Comparison of ENCODE assay signal across 8 cellular contexts in genomic region chr9:127876764-127877562, GRCh38. TPM values are rescaled to one million over a fixed set of nuclear protein-coding genes. Genes with fewer than 3 reads are reported as not detected.
DNase-seq lines count a peak whose midpoint lies in the region; ATAC-seq and TF ChIP-seq lines count a peak whose summit lies in the region.

No MANE protein-coding gene starts in this region.

- peak overlapping the region in 8 of 10 donors; percentile 8 to 60 (median 33) for H3K4me3 Mint-ChIP-seq in naive thymus-derived CD8-positive, alpha-beta T cell

- peaks cover 25% of the 10 kb centered on the region for H3K36me3 ChIP-seq in NT2/D1 (ENCODE audit: insufficient read depth, insufficient read length, low read length)

- H3K9ac ChIP-seq in NT2/D1 (ENCODE audit: insufficient read length, low read depth): peak overlapping the region; percentile 61

- CTCF ChIA-PET in AG04449 (lab: Yijun Ruan, JAX): interaction anchor here (1.2 kb wide), 1 partner anchor 142 kb away, joined by 3 read pairs; the partner anchor contains the start of gene TOR2A

- H3K27ac Mint-ChIP-seq in naive thymus-derived CD8-positive, alpha-beta T cell: peak overlapping the region in 3 of 10 donors; percentile 18 to 61 (median 34)

- no peaks in the 10 kb centered on the region for H3K9me3 Mint-ChIP-seq in naive thymus-derived CD8-positive, alpha-beta T cell

- H3K4me1 ChIP-seq in NT2/D1 (ENCODE audit: insufficient read depth, insufficient read length): peaks cover 33% of the 10 kb centered on the region

- no peaks in the 10 kb centered on the region for H3K9me3 ChIP-seq in NT2/D1 (ENCODE audit: insufficient read depth, low read length)

- peaks cover 0 to 12% (median 0%) of the 10 kb centered on the region in 5 donors for H3K27me3 Mint-ChIP-seq in naive thymus-derived CD8-positive, alpha-beta T cell

- peak; percentile 32 to 43 for ATAC-seq in naive thymus-derived CD8-positive, alpha-beta T cell
- ATAC-seq in GM21786 (IDR thresholded peaks at IDR 0.05; ENCODE audit: unreplicated experiment) (no peak), GM19328 (IDR thresholded peaks at IDR 0.05; ENCODE audit: unreplicated experiment) (no peak)

- peaks cover 7 to 17% (median 9%) of the 10 kb centered on the region in 4 donors for H3K4me1 Mint-ChIP-seq in naive thymus-derived CD8-positive, alpha-beta T cell

- DNase-seq in AG04449 (ENCODE audit: low read depth, low spot score) (no peak), NT2/D1 (ENCODE audit: low read depth, low spot score) (no peak), epithelial cell of proximal tubule (ENCODE audit: low read depth) (no peak), foreskin melanocyte (no peak), NCI-H146 (lab: John Stamatoyannopoulos, UW) (no peak)
- DNase-seq in naive thymus-derived CD8-positive, alpha-beta T cell: no peak

- no peaks in the 10 kb centered on the region for H3K27me3 ChIP-seq in NT2/D1 (ENCODE audit: insufficient read depth, insufficient read length)

- TF ChIP-seq CTCF in AG04449 (IDR thresholded peaks at IDR 0.05; ENCODE audit: insufficient read depth, low read length, missing control alignments) (no peak), epithelial cell of proximal tubule (conservative IDR thresholded peaks at IDR 0.05; ENCODE audit: low read depth, low read length) (no peak)

- H3K4me3 ChIP-seq in AG04449 (ENCODE audit: low read depth, low read length) (peak overlapping the region; percentile 66), NT2/D1 (ENCODE audit: insufficient read length, low read depth) (peak overlapping the region; percentile 36), epithelial cell of proximal tubule (ENCODE audit: low read depth, low read length) (peak overlapping the region; percentile 57)

- POLR2A ChIA-PET in AG04449 (lab: Yijun Ruan, JAX): interaction anchor here (0.5 kb wide), 1 partner anchor 74 kb away, joined by 5 read pairs; the partner anchor contains the start of gene FPGS
- POLR2A ChIA-PET in naive thymus-derived CD8-positive, alpha-beta T cell (lab: Charles Lee): interaction anchor here (1.1 kb wide), 2 partner anchors 12 to 21 kb away, joined by 3 read pairs; no protein-coding TSS in a partner anchor

- H3K36me3 Mint-ChIP-seq in naive thymus-derived CD8-positive, alpha-beta T cell: peaks cover 0 to 4% (median 0%) of the 10 kb centered on the region in 3 donors

RNA-seq across cellular contexts. Expression of gene AK1, which starts 0.5 kb away (rescaled TPM):
- 48.1 and 58.3 TPM in 2 replicates for total RNA-seq in epithelial cell of proximal tubule
- total RNA-seq in naive thymus-derived CD8-positive, alpha-beta T cell: 10 to 100 TPM; 52.2 to 57.1 TPM
- polyA plus RNA-seq in naive thymus-derived CD8-positive, alpha-beta T cell: under 1 TPM in 2 of 3 donors, not detected in 1; 0.07 to 0.22 TPM

RNA-seq across cellular contexts. Expression of gene ST6GALNAC6, which starts 22.4 kb away (rescaled TPM):
- total RNA-seq in epithelial cell of proximal tubule: 23.5 and 25.8 TPM in 2 replicates
- total RNA-seq in naive thymus-derived CD8-positive, alpha-beta T cell: 100 to 1,000 TPM; 102 to 110 TPM
- polyA plus RNA-seq in naive thymus-derived CD8-positive, alpha-beta T cell: 10 to 100 TPM; 29.8 to 42.8 (median 30.3) TPM

RNA-seq across cellular contexts. Expression of gene ENG, which starts 22.5 kb away (rescaled TPM):
- 5.0 and 10.6 TPM in 2 replicates for total RNA-seq in epithelial cell of proximal tubule
- total RNA-seq in naive thymus-derived CD8-positive, alpha-beta T cell: 10 to 100 TPM in 1 of 2 experiments, 1 to 10 TPM in 1; 9.4 to 10.2 TPM
- polyA plus RNA-seq in naive thymus-derived CD8-positive, alpha-beta T cell: 1 to 10 TPM; 2.1 to 5.4 (median 4.4) TPM

RNA-seq across cellular contexts. Expression of gene ST6GALNAC4, which starts 39.9 kb away (rescaled TPM):
- 27.4 and 28.2 TPM in 2 replicates for total RNA-seq in epithelial cell of proximal tubule
- 10 to 100 TPM; 47.0 to 47.5 TPM for total RNA-seq in naive thymus-derived CD8-positive, alpha-beta T cell
- 10 to 100 TPM; 19.8 to 34.4 (median 22.1) TPM for polyA plus RNA-seq in naive thymus-derived CD8-positive, alpha-beta T cell

RNA-seq across cellular contexts. Expression of gene PIP5KL1, which starts 53.6 kb away (rescaled TPM):
- 0.87 and 6.9 TPM in 2 replicates for total RNA-seq in epithelial cell of proximal tubule
- total RNA-seq in naive thymus-derived CD8-positive, alpha-beta T cell: 1 to 10 TPM; 1.8 to 2.0 TPM
- polyA plus RNA-seq in naive thymus-derived CD8-positive, alpha-beta T cell: under 1 TPM in 2 of 3 donors, not detected in 1; 0.28 to 0.46 TPM

Comparison
In these comparisons a context has a peak if more than half of its experiments do, and no peak if none do; other contexts are left out.
1. ATAC-seq: peak in naive thymus-derived CD8-positive, alpha-beta T cell (2 of 2); none in GM21786 (single experiment) and GM19328 (single experiment).
2. Peak in every context shown above with its lines, with median percentiles within 50 percentile points of each other: H3K4me3 ChIP-seq.